ENCODE assay signal across 21 cellular contexts in the genomic region with DNA sequence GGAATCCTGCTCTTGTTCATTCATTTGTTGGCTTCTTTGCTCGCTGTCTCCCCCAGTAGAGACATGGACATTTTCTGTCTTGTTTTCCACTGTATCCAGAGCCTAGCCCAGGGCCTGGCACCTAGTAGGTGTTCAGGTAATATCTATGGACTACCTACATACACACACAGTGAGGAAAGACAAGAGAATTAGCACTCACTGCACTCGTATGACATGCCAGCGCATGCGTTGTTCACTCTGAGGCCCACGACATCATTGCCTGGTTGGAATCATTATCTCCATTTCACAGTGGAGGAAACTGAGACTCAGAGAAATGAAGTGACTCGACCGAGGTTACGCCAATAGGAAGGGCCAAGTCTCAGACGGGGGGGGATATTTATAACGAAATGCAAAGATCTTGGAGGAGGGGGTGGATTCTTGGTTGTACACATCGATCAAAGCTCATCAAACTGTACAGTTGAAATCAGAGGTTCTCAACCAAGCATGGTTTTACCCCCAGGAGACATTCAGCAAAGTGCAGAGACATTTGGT.
"Had no signal": no experiment of that assay in that cellular context is flagged by ENCODE, and none has a peak within 500 bp of the region (broad histone marks: within the 10 kb centered on the region; RNA-seq: fewer than 3 reads in every experiment).

No MANE protein-coding gene starts in this region.

- ATAC-seq: activated CD4-positive, alpha-beta T cell treated with anti-CD3 and anti-CD28 coated beads for 36 hours; stimulated activated naive CD8-positive, alpha-beta T cell treated with anti-CD3 and anti-CD28 coated beads, Interleukin-15, Interleukin-2, amounts not matched to agents 100 U/mL and 50 U/mL, for 24 hours had no signal

- DNase-seq: activated CD4-positive, alpha-beta memory T cell treated with anti-CD3 and anti-CD28 coated beads for 36 hours; activated CD4-positive, alpha-beta T cell treated with anti-CD3 and anti-CD28 coated beads for 36 hours; activated naive CD4-positive, alpha-beta T cell treated with anti-CD3 and anti-CD28 coated beads, Interleukin-2, amount 50 U/mL, for 16 hours; activated T-cell treated with anti-CD3 and anti-CD28 coated beads, Interleukin-2, amount 50 U/mL, for 24 hours; adrenal gland; effector CD4-positive, alpha-beta T cell; hypothalamus; left ventricle myocardium superior; naive B cell; occipital lobe; stimulated activated CD4-positive, alpha-beta T cell treated with anti-CD3 and anti-CD28 coated beads, Interleukin-4, amount 100 ng/mL, for 24 hours; stimulated activated CD8-positive, alpha-beta memory T cell treated with anti-CD3 and anti-CD28 coated beads, Interleukin-4, amount 100 ng/mL, for 48 hours; stimulated activated naive CD8-positive, alpha-beta T cell treated with anti-CD3 and anti-CD28 coated beads, Interleukin-15, Interleukin-2, amounts not matched to agents 100 U/mL and 50 U/mL, for 24 hours; T-helper 2 cell; testis; uterus had no signal

- H3K9me3 ChIP-seq: adrenal gland, esophagus muscularis mucosa, right atrium auricular region, testis, uterus had no signal

- H3K36me3 Mint-ChIP-seq: activated CD4-positive, alpha-beta memory T cell treated with anti-CD3 and anti-CD28 coated beads for 36 hours; mesothelial cell of epicardium had no signal

- H3K4me1 ChIP-seq: uterus had no signal

- H3K4me3 ChIP-seq: adrenal gland, esophagus muscularis mucosa, right atrium auricular region, skin epidermis, testis, uterus had no signal

- H3K36me3 ChIP-seq: adrenal gland, esophagus muscularis mucosa, right atrium auricular region, uterus had no signal

- H3K27me3 Mint-ChIP-seq: activated T-cell treated with anti-CD3 and anti-CD28 coated beads, Interleukin-2, amount 50 U/mL, for 24 hours had no signal

- H3K27ac Mint-ChIP-seq: activated CD4-positive, alpha-beta memory T cell treated with anti-CD3 and anti-CD28 coated beads for 36 hours; activated CD4-positive, alpha-beta T cell treated with anti-CD3 and anti-CD28 coated beads for 36 hours; activated T-cell treated with anti-CD3 and anti-CD28 coated beads, Interleukin-2, amount 50 U/mL, for 24 hours; mesothelial cell of epicardium; naive B cell; progenitor cell of endocrine pancreas had no signal

- H3K27ac ChIP-seq: adrenal gland, esophagus muscularis mucosa, right atrium auricular region, skin epidermis, testis, uterus had no signal

- H3K9me3 Mint-ChIP-seq: activated CD4-positive, alpha-beta memory T cell treated with anti-CD3 and anti-CD28 coated beads for 36 hours; activated T-cell treated with anti-CD3 and anti-CD28 coated beads, Interleukin-2, amount 50 U/mL, for 24 hours had no signal

- H3K27me3 ChIP-seq: adrenal gland, esophagus muscularis mucosa, right atrium auricular region, testis, uterus had no signal

- H3K4me3 Mint-ChIP-seq: activated CD4-positive, alpha-beta memory T cell treated with anti-CD3 and anti-CD28 coated beads for 36 hours; activated CD4-positive, alpha-beta T cell treated with anti-CD3 and anti-CD28 coated beads for 36 hours; activated T-cell treated with anti-CD3 and anti-CD28 coated beads, Interleukin-2, amount 50 U/mL, for 24 hours; mesothelial cell of epicardium; naive B cell had no signal
